Comparison of ENCODE assay signal across 1 cellular context in the genomic region with DNA sequence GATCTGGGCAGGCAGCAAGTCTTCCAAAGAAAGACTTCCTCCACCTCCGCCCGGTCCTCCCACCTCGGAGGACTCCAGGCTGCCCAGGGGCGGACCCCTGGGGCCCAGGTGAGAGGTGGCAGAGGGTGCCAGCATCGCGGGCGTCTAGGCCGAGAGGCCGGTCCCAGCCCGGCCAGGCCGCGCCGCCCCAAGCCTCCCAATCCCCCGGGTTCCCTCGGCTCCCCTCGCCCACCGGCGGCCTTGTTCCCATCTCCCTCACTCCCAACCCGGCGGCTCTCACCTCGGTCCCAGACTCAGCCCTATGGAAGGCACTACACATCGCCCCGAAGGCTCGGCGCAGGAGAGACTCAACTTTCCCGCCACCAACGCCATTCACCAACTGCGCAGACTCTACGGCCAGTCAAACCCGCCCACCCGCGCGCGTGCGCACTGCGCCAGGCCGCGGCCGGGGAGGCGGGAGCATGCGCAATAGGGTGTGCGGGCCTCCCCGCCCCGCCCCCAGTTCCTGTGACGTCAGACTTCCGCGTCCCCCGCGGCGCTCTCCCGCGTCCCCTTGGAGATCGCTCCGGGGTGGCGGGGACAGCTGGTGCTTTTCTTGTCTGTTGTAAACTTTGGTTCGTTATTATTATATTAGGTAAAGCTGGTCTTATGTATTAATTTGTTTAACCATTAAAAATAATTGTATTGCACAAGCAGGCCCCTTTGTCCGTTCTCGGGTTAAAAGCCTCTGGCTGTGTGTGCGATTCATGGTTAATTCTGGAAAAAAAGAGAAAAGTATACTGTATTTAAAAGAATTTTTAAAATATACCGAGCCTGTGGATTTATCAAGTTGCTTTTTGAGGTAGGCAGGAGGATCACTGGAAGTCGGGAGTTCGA.
A peak's percentile ranks its signal among the peaks of the same experiment; 100 is the strongest.
TF ChIP-seq lines count a peak whose summit lies in the region.

A gene (minus strand): TSS at position 381 of the 876 bp plus-strand sequence. CDS start 62 bp downstream, at position 319.

TF ChIP-seq in GM12878, 131 proteins besides CTCF, POLR2A, EP300 and RAD21 (continued from another document and continues in another):
- TF ChIP-seq, protein P1, sequence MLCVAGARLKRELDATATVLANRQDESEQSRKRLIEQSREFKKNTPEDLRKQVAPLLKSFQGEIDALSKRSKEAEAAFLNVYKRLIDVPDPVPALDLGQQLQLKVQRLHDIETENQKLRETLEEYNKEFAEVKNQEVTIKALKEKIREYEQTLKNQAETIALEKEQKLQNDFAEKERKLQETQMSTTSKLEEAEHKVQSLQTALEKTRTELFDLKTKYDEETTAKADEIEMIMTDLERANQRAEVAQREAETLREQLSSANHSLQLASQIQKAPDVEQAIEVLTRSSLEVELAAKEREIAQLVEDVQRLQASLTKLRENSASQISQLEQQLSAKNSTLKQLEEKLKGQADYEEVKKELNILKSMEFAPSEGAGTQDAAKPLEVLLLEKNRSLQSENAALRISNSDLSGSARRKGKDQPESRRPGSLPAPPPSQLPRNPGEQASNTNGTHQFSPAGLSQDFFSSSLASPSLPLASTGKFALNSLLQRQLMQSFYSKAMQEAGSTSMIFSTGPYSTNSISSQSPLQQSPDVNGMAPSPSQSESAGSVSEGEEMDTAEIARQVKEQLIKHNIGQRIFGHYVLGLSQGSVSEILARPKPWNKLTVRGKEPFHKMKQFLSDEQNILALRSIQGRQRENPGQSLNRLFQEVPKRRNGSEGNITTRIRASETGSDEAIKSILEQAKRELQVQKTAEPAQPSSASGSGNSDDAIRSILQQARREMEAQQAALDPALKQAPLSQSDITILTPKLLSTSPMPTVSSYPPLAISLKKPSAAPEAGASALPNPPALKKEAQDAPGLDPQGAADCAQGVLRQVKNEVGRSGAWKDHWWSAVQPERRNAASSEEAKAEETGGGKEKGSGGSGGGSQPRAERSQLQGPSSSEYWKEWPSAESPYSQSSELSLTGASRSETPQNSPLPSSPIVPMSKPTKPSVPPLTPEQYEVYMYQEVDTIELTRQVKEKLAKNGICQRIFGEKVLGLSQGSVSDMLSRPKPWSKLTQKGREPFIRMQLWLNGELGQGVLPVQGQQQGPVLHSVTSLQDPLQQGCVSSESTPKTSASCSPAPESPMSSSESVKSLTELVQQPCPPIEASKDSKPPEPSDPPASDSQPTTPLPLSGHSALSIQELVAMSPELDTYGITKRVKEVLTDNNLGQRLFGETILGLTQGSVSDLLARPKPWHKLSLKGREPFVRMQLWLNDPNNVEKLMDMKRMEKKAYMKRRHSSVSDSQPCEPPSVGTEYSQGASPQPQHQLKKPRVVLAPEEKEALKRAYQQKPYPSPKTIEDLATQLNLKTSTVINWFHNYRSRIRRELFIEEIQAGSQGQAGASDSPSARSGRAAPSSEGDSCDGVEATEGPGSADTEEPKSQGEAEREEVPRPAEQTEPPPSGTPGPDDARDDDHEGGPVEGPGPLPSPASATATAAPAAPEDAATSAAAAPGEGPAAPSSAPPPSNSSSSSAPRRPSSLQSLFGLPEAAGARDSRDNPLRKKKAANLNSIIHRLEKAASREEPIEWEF (IDR thresholded peaks at IDR 0.05; ENCODE audit: insufficient replicate concordance, low read depth, low read length) = no peak
- TF ChIP-seq SREBF1 (IDR thresholded peaks at IDR 0.05; ENCODE audit: low read length) (no peak), SMARCA5 (IDR thresholded peaks at IDR 0.05) (no peak), ZNF622 (IDR thresholded peaks at IDR 0.05) (no peak), RBBP5 (conservative IDR thresholded peaks at IDR 0.05) (no peak), TBL1XR1 (IDR thresholded peaks at IDR 0.05; ENCODE audit: low read depth, low read length) (no peak), CREB1 (IDR thresholded peaks at IDR 0.05; ENCODE audit: low read depth) (peak; percentile 97), ZSCAN29 (IDR thresholded peaks at IDR 0.05) (no peak), NFIC (IDR thresholded peaks at IDR 0.05; ENCODE audit: low read depth, low read length) (no peak), RCOR1 (conservative IDR thresholded peaks at IDR 0.05; ENCODE audit: low read depth, low read length) (no peak), LARP7 (IDR thresholded peaks at IDR 0.05) (0 out of 2 replicates have a peak, but pooled peaks have one; percentile 62), SUZ12 (IDR thresholded peaks at IDR 0.05; ENCODE audit: unreplicated experiment) (no peak), EED (IDR thresholded peaks at IDR 0.05; ENCODE audit: low read depth) (no peak), FOXK2 (IDR thresholded peaks at IDR 0.05) (no peak), NFYA (IDR thresholded peaks at IDR 0.05; ENCODE audit: borderline replicate concordance, low read depth, low read length) (no peak), CHD1 (IDR thresholded peaks at IDR 0.05; ENCODE audit: low read depth, low read length) (no peak), SP1 (IDR thresholded peaks at IDR 0.05; ENCODE audit: low read depth, low read length) (peak; percentile 62), MXI1 (IDR thresholded peaks at IDR 0.05; ENCODE audit: low read depth, low read length) (peak; percentile 95), BCL11A (IDR thresholded peaks at IDR 0.05; ENCODE audit: low read depth, low read length) (no peak), KDM1A (IDR thresholded peaks at IDR 0.05; ENCODE audit: borderline replicate concordance) (no peak), MTA3 (IDR thresholded peaks at IDR 0.05; ENCODE audit: borderline replicate concordance, low read length) (no peak), GABPA (IDR thresholded peaks at IDR 0.05; ENCODE audit: low read depth) (no peak), CHD2 (IDR thresholded peaks at IDR 0.05; ENCODE audit: borderline replicate concordance, low read depth, low read length) (peak; percentile 87), DPF2 (IDR thresholded peaks at IDR 0.05) (peak; percentile 52; the same call in 1 of the 2 replicates)
- TF ChIP-seq, protein P2, sequence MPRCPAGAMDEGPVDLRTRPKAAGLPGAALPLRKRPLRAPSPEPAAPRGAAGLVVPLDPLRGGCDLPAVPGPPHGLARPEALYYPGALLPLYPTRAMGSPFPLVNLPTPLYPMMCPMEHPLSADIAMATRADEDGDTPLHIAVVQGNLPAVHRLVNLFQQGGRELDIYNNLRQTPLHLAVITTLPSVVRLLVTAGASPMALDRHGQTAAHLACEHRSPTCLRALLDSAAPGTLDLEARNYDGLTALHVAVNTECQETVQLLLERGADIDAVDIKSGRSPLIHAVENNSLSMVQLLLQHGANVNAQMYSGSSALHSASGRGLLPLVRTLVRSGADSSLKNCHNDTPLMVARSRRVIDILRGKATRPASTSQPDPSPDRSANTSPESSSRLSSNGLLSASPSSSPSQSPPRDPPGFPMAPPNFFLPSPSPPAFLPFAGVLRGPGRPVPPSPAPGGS (IDR thresholded peaks at IDR 0.05; ENCODE audit: borderline replicate concordance, insufficient read depth, low read depth, low read length, poor library complexity, severe bottlenecking) = no peak
- TF ChIP-seq, protein P3, sequence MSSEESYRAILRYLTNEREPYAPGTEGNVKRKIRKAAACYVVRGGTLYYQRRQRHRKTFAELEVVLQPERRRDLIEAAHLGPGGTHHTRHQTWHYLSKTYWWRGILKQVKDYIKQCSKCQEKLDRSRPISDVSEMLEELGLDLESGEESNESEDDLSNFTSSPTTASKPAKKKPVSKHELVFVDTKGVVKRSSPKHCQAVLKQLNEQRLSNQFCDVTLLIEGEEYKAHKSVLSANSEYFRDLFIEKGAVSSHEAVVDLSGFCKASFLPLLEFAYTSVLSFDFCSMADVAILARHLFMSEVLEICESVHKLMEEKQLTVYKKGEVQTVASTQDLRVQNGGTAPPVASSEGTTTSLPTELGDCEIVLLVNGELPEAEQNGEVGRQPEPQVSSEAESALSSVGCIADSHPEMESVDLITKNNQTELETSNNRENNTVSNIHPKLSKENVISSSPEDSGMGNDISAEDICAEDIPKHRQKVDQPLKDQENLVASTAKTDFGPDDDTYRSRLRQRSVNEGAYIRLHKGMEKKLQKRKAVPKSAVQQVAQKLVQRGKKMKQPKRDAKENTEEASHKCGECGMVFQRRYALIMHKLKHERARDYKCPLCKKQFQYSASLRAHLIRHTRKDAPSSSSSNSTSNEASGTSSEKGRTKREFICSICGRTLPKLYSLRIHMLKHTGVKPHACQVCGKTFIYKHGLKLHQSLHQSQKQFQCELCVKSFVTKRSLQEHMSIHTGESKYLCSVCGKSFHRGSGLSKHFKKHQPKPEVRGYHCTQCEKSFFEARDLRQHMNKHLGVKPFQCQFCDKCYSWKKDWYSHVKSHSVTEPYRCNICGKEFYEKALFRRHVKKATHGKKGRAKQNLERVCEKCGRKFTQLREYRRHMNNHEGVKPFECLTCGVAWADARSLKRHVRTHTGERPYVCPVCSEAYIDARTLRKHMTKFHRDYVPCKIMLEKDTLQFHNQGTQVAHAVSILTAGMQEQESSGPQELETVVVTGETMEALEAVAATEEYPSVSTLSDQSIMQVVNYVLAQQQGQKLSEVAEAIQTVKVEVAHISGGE (CRISPR knock-in tag; IDR thresholded peaks at IDR 0.05) = no peak
- TF ChIP-seq, protein P4, sequence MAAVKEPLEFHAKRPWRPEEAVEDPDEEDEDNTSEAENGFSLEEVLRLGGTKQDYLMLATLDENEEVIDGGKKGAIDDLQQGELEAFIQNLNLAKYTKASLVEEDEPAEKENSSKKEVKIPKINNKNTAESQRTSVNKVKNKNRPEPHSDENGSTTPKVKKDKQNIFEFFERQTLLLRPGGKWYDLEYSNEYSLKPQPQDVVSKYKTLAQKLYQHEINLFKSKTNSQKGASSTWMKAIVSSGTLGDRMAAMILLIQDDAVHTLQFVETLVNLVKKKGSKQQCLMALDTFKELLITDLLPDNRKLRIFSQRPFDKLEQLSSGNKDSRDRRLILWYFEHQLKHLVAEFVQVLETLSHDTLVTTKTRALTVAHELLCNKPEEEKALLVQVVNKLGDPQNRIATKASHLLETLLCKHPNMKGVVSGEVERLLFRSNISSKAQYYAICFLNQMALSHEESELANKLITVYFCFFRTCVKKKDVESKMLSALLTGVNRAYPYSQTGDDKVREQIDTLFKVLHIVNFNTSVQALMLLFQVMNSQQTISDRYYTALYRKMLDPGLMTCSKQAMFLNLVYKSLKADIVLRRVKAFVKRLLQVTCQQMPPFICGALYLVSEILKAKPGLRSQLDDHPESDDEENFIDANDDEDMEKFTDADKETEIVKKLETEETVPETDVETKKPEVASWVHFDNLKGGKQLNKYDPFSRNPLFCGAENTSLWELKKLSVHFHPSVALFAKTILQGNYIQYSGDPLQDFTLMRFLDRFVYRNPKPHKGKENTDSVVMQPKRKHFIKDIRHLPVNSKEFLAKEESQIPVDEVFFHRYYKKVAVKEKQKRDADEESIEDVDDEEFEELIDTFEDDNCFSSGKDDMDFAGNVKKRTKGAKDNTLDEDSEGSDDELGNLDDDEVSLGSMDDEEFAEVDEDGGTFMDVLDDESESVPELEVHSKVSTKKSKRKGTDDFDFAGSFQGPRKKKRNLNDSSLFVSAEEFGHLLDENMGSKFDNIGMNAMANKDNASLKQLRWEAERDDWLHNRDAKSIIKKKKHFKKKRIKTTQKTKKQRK (IDR thresholded peaks at IDR 0.05; ENCODE audit: low read depth, low read length) = no peak
- TF ChIP-seq, protein P5, sequence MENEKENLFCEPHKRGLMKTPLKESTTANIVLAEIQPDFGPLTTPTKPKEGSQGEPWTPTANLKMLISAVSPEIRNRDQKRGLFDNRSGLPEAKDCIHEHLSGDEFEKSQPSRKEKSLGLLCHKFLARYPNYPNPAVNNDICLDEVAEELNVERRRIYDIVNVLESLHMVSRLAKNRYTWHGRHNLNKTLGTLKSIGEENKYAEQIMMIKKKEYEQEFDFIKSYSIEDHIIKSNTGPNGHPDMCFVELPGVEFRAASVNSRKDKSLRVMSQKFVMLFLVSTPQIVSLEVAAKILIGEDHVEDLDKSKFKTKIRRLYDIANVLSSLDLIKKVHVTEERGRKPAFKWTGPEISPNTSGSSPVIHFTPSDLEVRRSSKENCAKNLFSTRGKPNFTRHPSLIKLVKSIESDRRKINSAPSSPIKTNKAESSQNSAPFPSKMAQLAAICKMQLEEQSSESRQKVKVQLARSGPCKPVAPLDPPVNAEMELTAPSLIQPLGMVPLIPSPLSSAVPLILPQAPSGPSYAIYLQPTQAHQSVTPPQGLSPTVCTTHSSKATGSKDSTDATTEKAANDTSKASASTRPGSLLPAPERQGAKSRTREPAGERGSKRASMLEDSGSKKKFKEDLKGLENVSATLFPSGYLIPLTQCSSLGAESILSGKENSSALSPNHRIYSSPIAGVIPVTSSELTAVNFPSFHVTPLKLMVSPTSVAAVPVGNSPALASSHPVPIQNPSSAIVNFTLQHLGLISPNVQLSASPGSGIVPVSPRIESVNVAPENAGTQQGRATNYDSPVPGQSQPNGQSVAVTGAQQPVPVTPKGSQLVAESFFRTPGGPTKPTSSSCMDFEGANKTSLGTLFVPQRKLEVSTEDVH (IDR thresholded peaks at IDR 0.05; ENCODE audit: low read depth, partially characterized antibody) = peak; percentile 82
- TF ChIP-seq, protein P6, sequence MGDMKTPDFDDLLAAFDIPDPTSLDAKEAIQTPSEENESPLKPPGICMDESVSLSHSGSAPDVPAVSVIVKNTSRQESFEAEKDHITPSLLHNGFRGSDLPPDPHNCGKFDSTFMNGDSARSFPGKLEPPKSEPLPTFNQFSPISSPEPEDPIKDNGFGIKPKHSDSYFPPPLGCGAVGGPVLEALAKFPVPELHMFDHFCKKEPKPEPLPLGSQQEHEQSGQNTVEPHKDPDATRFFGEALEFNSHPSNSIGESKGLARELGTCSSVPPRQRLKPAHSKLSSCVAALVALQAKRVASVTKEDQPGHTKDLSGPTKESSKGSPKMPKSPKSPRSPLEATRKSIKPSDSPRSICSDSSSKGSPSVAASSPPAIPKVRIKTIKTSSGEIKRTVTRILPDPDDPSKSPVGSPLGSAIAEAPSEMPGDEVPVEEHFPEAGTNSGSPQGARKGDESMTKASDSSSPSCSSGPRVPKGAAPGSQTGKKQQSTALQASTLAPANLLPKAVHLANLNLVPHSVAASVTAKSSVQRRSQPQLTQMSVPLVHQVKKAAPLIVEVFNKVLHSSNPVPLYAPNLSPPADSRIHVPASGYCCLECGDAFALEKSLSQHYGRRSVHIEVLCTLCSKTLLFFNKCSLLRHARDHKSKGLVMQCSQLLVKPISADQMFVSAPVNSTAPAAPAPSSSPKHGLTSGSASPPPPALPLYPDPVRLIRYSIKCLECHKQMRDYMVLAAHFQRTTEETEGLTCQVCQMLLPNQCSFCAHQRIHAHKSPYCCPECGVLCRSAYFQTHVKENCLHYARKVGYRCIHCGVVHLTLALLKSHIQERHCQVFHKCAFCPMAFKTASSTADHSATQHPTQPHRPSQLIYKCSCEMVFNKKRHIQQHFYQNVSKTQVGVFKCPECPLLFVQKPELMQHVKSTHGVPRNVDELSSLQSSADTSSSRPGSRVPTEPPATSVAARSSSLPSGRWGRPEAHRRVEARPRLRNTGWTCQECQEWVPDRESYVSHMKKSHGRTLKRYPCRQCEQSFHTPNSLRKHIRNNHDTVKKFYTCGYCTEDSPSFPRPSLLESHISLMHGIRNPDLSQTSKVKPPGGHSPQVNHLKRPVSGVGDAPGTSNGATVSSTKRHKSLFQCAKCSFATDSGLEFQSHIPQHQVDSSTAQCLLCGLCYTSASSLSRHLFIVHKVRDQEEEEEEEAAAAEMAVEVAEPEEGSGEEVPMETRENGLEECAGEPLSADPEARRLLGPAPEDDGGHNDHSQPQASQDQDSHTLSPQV (IDR thresholded peaks at IDR 0.05) = no peak
- TF ChIP-seq, protein P7, sequence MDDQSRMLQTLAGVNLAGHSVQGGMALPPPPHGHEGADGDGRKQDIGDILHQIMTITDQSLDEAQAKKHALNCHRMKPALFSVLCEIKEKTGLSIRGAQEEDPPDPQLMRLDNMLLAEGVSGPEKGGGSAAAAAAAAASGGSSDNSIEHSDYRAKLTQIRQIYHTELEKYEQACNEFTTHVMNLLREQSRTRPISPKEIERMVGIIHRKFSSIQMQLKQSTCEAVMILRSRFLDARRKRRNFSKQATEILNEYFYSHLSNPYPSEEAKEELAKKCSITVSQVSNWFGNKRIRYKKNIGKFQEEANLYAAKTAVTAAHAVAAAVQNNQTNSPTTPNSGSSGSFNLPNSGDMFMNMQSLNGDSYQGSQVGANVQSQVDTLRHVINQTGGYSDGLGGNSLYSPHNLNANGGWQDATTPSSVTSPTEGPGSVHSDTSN (IDR thresholded peaks at IDR 0.05; ENCODE audit: insufficient replicate concordance, low read depth, low read length) = no peak
